Comparison of ENCODE assay signal across 1 cellular context in the genomic region with DNA sequence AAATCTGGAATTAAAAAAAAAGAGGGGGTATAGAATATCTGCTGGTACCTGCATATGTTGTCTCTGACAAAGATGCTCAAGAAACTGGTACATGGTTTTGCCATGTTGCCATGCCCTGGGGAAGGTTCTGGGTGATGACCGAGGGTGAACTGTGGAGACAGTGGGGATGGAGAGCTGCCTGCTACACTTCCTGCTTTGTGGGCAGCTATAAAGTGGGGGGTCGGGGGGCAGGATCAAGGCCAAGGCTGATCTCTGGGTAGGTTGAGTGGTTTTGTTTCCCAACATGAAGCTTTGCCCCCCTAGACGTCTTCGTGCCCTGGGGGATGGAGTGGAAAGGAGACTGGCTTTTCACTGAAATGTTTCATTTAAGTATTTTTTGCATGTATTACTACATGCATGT.
TF ChIP-seq lines count a peak whose summit lies in the region.

No MANE protein-coding gene starts in this region.

TF ChIP-seq in GM12878, 131 proteins besides CTCF, POLR2A, EP300 and RAD21:
- no peak for TF ChIP-seq SIX5 (IDR thresholded peaks at IDR 0.05; ENCODE audit: low read depth, low read length, severe bottlenecking)
- no peak for TF ChIP-seq CREM (IDR thresholded peaks at IDR 0.05; ENCODE audit: low read depth)
- TF ChIP-seq HDAC2 (IDR thresholded peaks at IDR 0.05): no peak
- TF ChIP-seq EZH2 (IDR thresholded peaks at IDR 0.05; ENCODE audit: borderline replicate concordance, control insufficient read depth, low read depth, low read length): no peak
- TF ChIP-seq, protein P1, sequence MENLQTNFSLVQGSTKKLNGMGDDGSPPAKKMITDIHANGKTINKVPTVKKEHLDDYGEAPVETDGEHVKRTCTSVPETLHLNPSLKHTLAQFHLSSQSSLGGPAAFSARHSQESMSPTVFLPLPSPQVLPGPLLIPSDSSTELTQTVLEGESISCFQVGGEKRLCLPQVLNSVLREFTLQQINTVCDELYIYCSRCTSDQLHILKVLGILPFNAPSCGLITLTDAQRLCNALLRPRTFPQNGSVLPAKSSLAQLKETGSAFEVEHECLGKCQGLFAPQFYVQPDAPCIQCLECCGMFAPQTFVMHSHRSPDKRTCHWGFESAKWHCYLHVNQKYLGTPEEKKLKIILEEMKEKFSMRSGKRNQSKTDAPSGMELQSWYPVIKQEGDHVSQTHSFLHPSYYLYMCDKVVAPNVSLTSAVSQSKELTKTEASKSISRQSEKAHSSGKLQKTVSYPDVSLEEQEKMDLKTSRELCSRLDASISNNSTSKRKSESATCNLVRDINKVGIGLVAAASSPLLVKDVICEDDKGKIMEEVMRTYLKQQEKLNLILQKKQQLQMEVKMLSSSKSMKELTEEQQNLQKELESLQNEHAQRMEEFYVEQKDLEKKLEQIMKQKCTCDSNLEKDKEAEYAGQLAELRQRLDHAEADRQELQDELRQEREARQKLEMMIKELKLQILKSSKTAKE (IDR thresholded peaks at IDR 0.05; ENCODE audit: low read depth, poor library complexity, severe bottlenecking): no peak
- no peak for TF ChIP-seq HDAC6 (IDR thresholded peaks at IDR 0.05; ENCODE audit: unreplicated experiment)
- no peak for TF ChIP-seq BHLHE40 (IDR thresholded peaks at IDR 0.05; ENCODE audit: borderline replicate concordance in 1 of 2, low read depth in 2 of 2, low read length in 1 of 2)
- TF ChIP-seq MTA3 (IDR thresholded peaks at IDR 0.05; ENCODE audit: borderline replicate concordance, low read length): no peak
- TF ChIP-seq, protein P2, sequence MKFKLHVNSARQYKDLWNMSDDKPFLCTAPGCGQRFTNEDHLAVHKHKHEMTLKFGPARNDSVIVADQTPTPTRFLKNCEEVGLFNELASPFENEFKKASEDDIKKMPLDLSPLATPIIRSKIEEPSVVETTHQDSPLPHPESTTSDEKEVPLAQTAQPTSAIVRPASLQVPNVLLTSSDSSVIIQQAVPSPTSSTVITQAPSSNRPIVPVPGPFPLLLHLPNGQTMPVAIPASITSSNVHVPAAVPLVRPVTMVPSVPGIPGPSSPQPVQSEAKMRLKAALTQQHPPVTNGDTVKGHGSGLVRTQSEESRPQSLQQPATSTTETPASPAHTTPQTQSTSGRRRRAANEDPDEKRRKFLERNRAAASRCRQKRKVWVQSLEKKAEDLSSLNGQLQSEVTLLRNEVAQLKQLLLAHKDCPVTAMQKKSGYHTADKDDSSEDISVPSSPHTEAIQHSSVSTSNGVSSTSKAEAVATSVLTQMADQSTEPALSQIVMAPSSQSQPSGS (IDR thresholded peaks at IDR 0.05; ENCODE audit: low read length): no peak
- TF ChIP-seq CEBPB (IDR thresholded peaks at IDR 0.05; ENCODE audit: borderline replicate concordance in 1 of 2, low read depth in 2 of 2, low read length in 2 of 2): no peak
- TF ChIP-seq RBBP5 (conservative IDR thresholded peaks at IDR 0.05): no peak
- TF ChIP-seq CBFB (IDR thresholded peaks at IDR 0.05; ENCODE audit: low read depth): no peak
- no peak for TF ChIP-seq NRF1 (conservative IDR thresholded peaks at IDR 0.05; ENCODE audit: low read depth, low read length)
- TF ChIP-seq SMAD5 (IDR thresholded peaks at IDR 0.05; ENCODE audit: low read depth): no peak
- TF ChIP-seq, protein P3, sequence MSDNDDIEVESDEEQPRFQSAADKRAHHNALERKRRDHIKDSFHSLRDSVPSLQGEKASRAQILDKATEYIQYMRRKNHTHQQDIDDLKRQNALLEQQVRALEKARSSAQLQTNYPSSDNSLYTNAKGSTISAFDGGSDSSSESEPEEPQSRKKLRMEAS (IDR thresholded peaks at IDR 0.05; ENCODE audit: low read depth, low read length): no peak
- no peak for TF ChIP-seq MXI1 (IDR thresholded peaks at IDR 0.05; ENCODE audit: low read depth, low read length)
- TF ChIP-seq RUNX3 (IDR thresholded peaks at IDR 0.05; ENCODE audit: low read length): no peak
- no peak for TF ChIP-seq CHD4 (IDR thresholded peaks at IDR 0.05)
- TF ChIP-seq, protein P4, sequence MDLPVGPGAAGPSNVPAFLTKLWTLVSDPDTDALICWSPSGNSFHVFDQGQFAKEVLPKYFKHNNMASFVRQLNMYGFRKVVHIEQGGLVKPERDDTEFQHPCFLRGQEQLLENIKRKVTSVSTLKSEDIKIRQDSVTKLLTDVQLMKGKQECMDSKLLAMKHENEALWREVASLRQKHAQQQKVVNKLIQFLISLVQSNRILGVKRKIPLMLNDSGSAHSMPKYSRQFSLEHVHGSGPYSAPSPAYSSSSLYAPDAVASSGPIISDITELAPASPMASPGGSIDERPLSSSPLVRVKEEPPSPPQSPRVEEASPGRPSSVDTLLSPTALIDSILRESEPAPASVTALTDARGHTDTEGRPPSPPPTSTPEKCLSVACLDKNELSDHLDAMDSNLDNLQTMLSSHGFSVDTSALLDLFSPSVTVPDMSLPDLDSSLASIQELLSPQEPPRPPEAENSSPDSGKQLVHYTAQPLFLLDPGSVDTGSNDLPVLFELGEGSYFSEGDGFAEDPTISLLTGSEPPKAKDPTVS (IDR thresholded peaks at IDR 0.05; ENCODE audit: low read depth, low read length): no peak
- no peak for TF ChIP-seq CBX3 (IDR thresholded peaks at IDR 0.05; ENCODE audit: borderline replicate concordance, low read depth)
